In genomic region chr1:178189814-178190213, GRCh38 we compare ENCODE assay signal across 9 cellular contexts.
DNase-seq lines count a peak whose midpoint lies in the region; ATAC-seq and TF ChIP-seq lines count a peak whose summit lies in the region.
"Had no signal": no experiment of that assay in that cellular context is flagged by ENCODE, and none has a peak within 500 bp of the region (broad histone marks: within the 10 kb centered on the region; RNA-seq: fewer than 3 reads in every experiment).

No MANE protein-coding gene starts in this region.

- H3K27ac Mint-ChIP-seq in osteocyte (ENCODE audit: unreplicated experiment) = no peak overlapping the region
- H3K27ac Mint-ChIP-seq in activated CD8-positive, alpha-beta memory T cell treated with anti-CD3 and anti-CD28 coated beads, Interleukin-2, amount 10 ng/mL, durations not matched to agents 7 days and 5 days = no peak overlapping the region
- H3K27ac Mint-ChIP-seq in CD8-positive, alpha-beta T cell = no peak overlapping the region
- H3K27ac Mint-ChIP-seq: T-helper 1 cell treated with Interleukin-12 subunit alpha and Interleukin-12 subunit beta and Interleukin-4 antibody, amounts not matched to agents 30 μg/mL and 1 μg/mL, for 36 hours had no signal

- no peaks in the 10 kb centered on the region for H3K27me3 ChIP-seq in CD8-positive, alpha-beta T cell (ENCODE audit: insufficient read depth, low read length)

- peaks cover 10% of the 10 kb centered on the region for H3K9me3 Mint-ChIP-seq in osteocyte (ENCODE audit: unreplicated experiment)
- no peaks in the 10 kb centered on the region for H3K9me3 Mint-ChIP-seq in activated CD8-positive, alpha-beta memory T cell treated with anti-CD3 and anti-CD28 coated beads, Interleukin-2, amount 10 ng/mL, durations not matched to agents 7 days and 5 days (ENCODE audit: low read depth)
- H3K9me3 Mint-ChIP-seq in CD8-positive, alpha-beta T cell = peaks cover 2% of the 10 kb centered on the region
- H3K9me3 Mint-ChIP-seq: T-helper 1 cell treated with Interleukin-12 subunit alpha and Interleukin-12 subunit beta and Interleukin-4 antibody, amounts not matched to agents 30 μg/mL and 1 μg/mL, for 36 hours had no signal

- peak; percentile 65 for DNase-seq in GDM1 (lab: John Stamatoyannopoulos, UW)
- DNase-seq in HFF-Myc (ENCODE audit: extremely low read depth, low read depth) = peak; percentile 5
- peak; percentile 86 for DNase-seq in NCI-H82 (lab: John Stamatoyannopoulos, UW)
- no peak for DNase-seq in epithelial cell of proximal tubule (ENCODE audit: low read depth)
- no peak for DNase-seq in osteocyte (ENCODE audit: extremely low spot score, unreplicated experiment)
- DNase-seq in activated CD8-positive, alpha-beta memory T cell treated with anti-CD3 and anti-CD28 coated beads for 24 hours = no peak
- DNase-seq in activated CD8-positive, alpha-beta memory T cell treated with anti-CD3 and anti-CD28 coated beads, Interleukin-2, amount 10 ng/mL, durations not matched to agents 7 days and 5 days = no peak
- DNase-seq in CD8-positive, alpha-beta T cell = no peak

- no peaks in the 10 kb centered on the region for H3K27me3 Mint-ChIP-seq in osteocyte (ENCODE audit: unreplicated experiment)
- H3K27me3 Mint-ChIP-seq in activated CD8-positive, alpha-beta memory T cell treated with anti-CD3 and anti-CD28 coated beads, Interleukin-2, amount 10 ng/mL, durations not matched to agents 7 days and 5 days = no peaks in the 10 kb centered on the region
- no peaks in the 10 kb centered on the region for H3K27me3 Mint-ChIP-seq in CD8-positive, alpha-beta T cell (ENCODE audit: low read depth)

- POLR2A ChIA-PET in CD8-positive, alpha-beta T cell (lab: Charles Lee) = no interaction called here

- peak; percentile 65 for TF ChIP-seq CTCF in HFF-Myc (IDR thresholded peaks at IDR 0.05; ENCODE audit: low read depth, low read length, missing control alignments)
- TF ChIP-seq CTCF in epithelial cell of proximal tubule (conservative IDR thresholded peaks at IDR 0.05; ENCODE audit: low read depth, low read length) = peak; percentile 78
- peak; percentile 46 for TF ChIP-seq CTCF in osteocyte (IDR thresholded peaks at IDR 0.05)
- TF ChIP-seq CTCF in CD8-positive, alpha-beta T cell (IDR thresholded peaks at IDR 0.05) = no peak

- no peak overlapping the region for H3K4me3 Mint-ChIP-seq in osteocyte (ENCODE audit: unreplicated experiment)
- H3K4me3 Mint-ChIP-seq in activated CD8-positive, alpha-beta memory T cell treated with anti-CD3 and anti-CD28 coated beads, Interleukin-2, amount 10 ng/mL, durations not matched to agents 7 days and 5 days = no peak overlapping the region
- no peak overlapping the region for H3K4me3 Mint-ChIP-seq in CD8-positive, alpha-beta T cell
- H3K4me3 Mint-ChIP-seq: T-helper 1 cell treated with Interleukin-12 subunit alpha and Interleukin-12 subunit beta and Interleukin-4 antibody, amounts not matched to agents 30 μg/mL and 1 μg/mL, for 36 hours had no signal

- H3K36me3 ChIP-seq in CD8-positive, alpha-beta T cell (ENCODE audit: insufficient read depth, low read length) = no peaks in the 10 kb centered on the region

- H3K4me3 ChIP-seq in HFF-Myc (replicated peaks; ENCODE audit: low read depth, low read length) = no peak overlapping the region
- H3K4me3 ChIP-seq in epithelial cell of proximal tubule (ENCODE audit: low read depth, low read length) = no peak overlapping the region
- H3K4me3 ChIP-seq in CD8-positive, alpha-beta T cell (ENCODE audit: low read depth, low read length) = no peak overlapping the region

- CTCF ChIA-PET in activated CD8-positive, alpha-beta memory T cell treated with anti-CD3 and anti-CD28 coated beads, Interleukin-2, amount 10 ng/mL, durations not matched to agents 7 days and 5 days (lab: Charles Lee) = no interaction called here
- CTCF ChIA-PET in CD8-positive, alpha-beta T cell (lab: Charles Lee) = no interaction called here

- ATAC-seq in activated CD8-positive, alpha-beta memory T cell treated with anti-CD3 and anti-CD28 coated beads, Interleukin-2, amount 10 ng/mL, durations not matched to agents 7 days and 5 days = no peak
- no peak for ATAC-seq in CD8-positive, alpha-beta T cell

- H3K4me1 Mint-ChIP-seq in osteocyte (ENCODE audit: unreplicated experiment) = peaks cover 44% of the 10 kb centered on the region
- no peaks in the 10 kb centered on the region for H3K4me1 Mint-ChIP-seq in activated CD8-positive, alpha-beta memory T cell treated with anti-CD3 and anti-CD28 coated beads, Interleukin-2, amount 10 ng/mL, durations not matched to agents 7 days and 5 days
- no peaks in the 10 kb centered on the region for H3K4me1 Mint-ChIP-seq in CD8-positive, alpha-beta T cell (ENCODE audit: low read depth)

- no peak overlapping the region for H3K27ac ChIP-seq in CD8-positive, alpha-beta T cell (ENCODE audit: low read depth, low read length)

- H3K4me1 ChIP-seq in CD8-positive, alpha-beta T cell (ENCODE audit: insufficient read depth, low read length) = no peaks in the 10 kb centered on the region

- intact Hi-C loops in CD8-positive, alpha-beta T cell (cut with DNase I, micrococcal nuclease) = no loop called here

- H3K9me3 ChIP-seq in CD8-positive, alpha-beta T cell (ENCODE audit: low read length) = no peaks in the 10 kb centered on the region

- peaks cover 2% of the 10 kb centered on the region for H3K36me3 Mint-ChIP-seq in osteocyte (ENCODE audit: unreplicated experiment)
- H3K36me3 Mint-ChIP-seq in activated CD8-positive, alpha-beta memory T cell treated with anti-CD3 and anti-CD28 coated beads, Interleukin-2, amount 10 ng/mL, durations not matched to agents 7 days and 5 days = no peaks in the 10 kb centered on the region
- no peaks in the 10 kb centered on the region for H3K36me3 Mint-ChIP-seq in CD8-positive, alpha-beta T cell

Comparison
In these comparisons a context has a peak if more than half of its experiments do, and no peak if none do; other contexts are left out.
1. DNase-seq: peak in GDM1 (single experiment), HFF-Myc (single experiment) and NCI-H82 (single experiment); none in epithelial cell of proximal tubule (single experiment), osteocyte (single experiment), activated CD8-positive, alpha-beta memory T cell treated with anti-CD3 and anti-CD28 coated beads for 24 hours (single experiment), activated CD8-positive, alpha-beta memory T cell treated with anti-CD3 and anti-CD28 coated beads, Interleukin-2, amount 10 ng/mL, durations not matched to agents 7 days and 5 days (single experiment) and CD8-positive, alpha-beta T cell (0 of 7).